ENCODE assay signal across 8 cellular contexts in the genomic region with DNA sequence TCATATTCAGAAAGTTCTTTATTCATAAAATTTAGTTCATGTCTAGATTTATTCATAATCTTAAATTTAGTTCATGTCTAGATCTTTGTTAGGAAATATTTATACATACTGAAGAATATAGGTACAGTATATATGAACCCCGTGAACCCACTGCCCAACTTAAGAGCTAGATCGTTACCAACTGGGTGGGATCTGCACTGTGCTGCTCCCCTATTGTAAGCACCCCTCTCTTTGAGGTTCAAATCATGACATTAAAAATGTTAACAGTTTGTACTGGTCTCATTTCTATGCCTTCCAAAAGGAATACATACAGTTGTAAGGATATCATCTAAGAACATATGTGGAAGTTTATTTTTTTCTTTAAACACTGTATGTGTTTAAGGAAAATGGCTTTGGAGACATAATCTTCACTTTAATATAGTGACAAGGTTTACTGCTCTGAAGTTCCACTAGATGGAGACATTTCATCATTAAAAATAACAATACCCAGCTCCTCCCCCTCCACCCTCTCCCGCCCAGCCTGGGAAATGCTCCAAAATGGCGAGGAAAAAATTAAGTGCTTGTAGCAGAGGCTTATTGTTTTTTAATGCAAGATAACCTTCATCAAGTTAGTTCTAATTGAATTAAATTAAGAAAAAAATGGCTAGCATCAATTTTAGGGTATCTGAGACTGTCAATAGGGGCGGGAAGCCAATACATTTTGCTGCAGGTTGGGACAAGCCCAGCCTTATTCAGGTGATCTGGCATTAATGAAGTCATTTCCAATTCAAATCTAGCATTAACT.
DNase-seq lines count a peak whose midpoint lies in the region; ATAC-seq, FAIRE-seq and TF ChIP-seq lines count a peak whose summit lies in the region.

No MANE protein-coding gene starts in this region.

- peaks cover 40 to 60% (median 48%) of the 10 kb centered on the region in 4 donors for H3K4me1 Mint-ChIP-seq in CD4-positive, alpha-beta memory T cell
- H3K4me1 Mint-ChIP-seq in activated CD4-positive, alpha-beta memory T cell treated with anti-CD3 and anti-CD28 coated beads for 36 hours (ENCODE audit: low read depth): peaks cover 53% of the 10 kb centered on the region

- peak; percentile 93 for ATAC-seq in HG03460 (IDR thresholded peaks at IDR 0.05; ENCODE audit: unreplicated experiment)

- H3K27ac ChIP-seq in CD4-positive, alpha-beta memory T cell (ENCODE audit: low read depth, low read length): peak overlapping the region; percentile 42
- H3K27ac ChIP-seq in H1 (ENCODE audit: low read depth, low read length): no peak overlapping the region

- TF ChIP-seq CTCF in H1 (IDR thresholded peaks at IDR 0.05; ENCODE audit: control extremely low read depth in 1 of 3, insufficient read depth in 1 of 3, low read depth in 1 of 3, low read length in 3 of 3): peak in 2 of 3 experiments; percentile 48 to 66; a peak in 3 of 4 replicates

- H2AFZ ChIP-seq in H1 (ENCODE audit: low read length): no peak overlapping the region

- 34% methylated on average over 5 of the region's 5 CpGs; no CpG with 5 or more reads in 1 of the 2 experiments for WGBS in H1 (ENCODE audit: extremely low coverage in 1 of 2, insufficient coverage in 1 of 2, insufficient read length in 1 of 2, insufficient replicate concordance in 2 of 2, low coverage in 1 of 2, low lambda C conversion rate in 2 of 2, missing lambda C conversion rate in 1 of 2), 2 experiments

- H4K5ac ChIP-seq in H1 (ENCODE audit: insufficient read length, low read depth, low read length): no peak overlapping the region

- TF ChIP-seq POLR2A in H1 (IDR thresholded peaks at IDR 0.05; ENCODE audit: control extremely low read depth in 1 of 2, low read depth in 2 of 2, low read length in 2 of 2): no peak

- CTCF ChIA-PET in CD4-positive, alpha-beta memory T cell (lab: Charles Lee; ENCODE audit: partially characterized antibody): interaction anchor here (0.9 to 4.3 kb wide), 46 partner anchors 8 to 454 kb away, joined by 3 to 81 read pairs (median 5); a partner anchor contains a TSS
- CTCF ChIA-PET in activated CD4-positive, alpha-beta memory T cell treated with anti-CD3 and anti-CD28 coated beads for 36 hours (lab: Charles Lee): interaction anchor here (0.6 to 3.2 kb wide), 45 partner anchors 9 to 453 kb away, joined by 3 to 49 read pairs (median 5); a partner anchor contains a TSS
- CTCF ChIA-PET in H1 (lab: Charles Lee; ENCODE audit: partially characterized antibody): interaction anchor here (0.5 to 4.6 kb wide), 56 partner anchors 10 to 332 kb away, joined by 3 to 102 read pairs (median 4); no protein-coding TSS in a partner anchor

- no peak overlapping the region for H3K4ac ChIP-seq in H1 (replicated peaks; ENCODE audit: insufficient read length, low read depth, low read length)

- H4K91ac ChIP-seq in H1 (replicated peaks; ENCODE audit: insufficient read length, low read length): no peak overlapping the region

- H3K79me1 ChIP-seq in H1 (ENCODE audit: low read depth, low read length): no peaks in the 10 kb centered on the region

- no peak overlapping the region for H4K8ac ChIP-seq in H1 (ENCODE audit: extremely low read depth, insufficient read depth, low read length)

- no peaks in the 10 kb centered on the region for H3K27me3 Mint-ChIP-seq in CD4-positive, alpha-beta memory T cell
- H3K27me3 Mint-ChIP-seq in activated CD4-positive, alpha-beta memory T cell treated with anti-CD3 and anti-CD28 coated beads for 36 hours: no peaks in the 10 kb centered on the region

- no peaks in the 10 kb centered on the region for H3K23me2 ChIP-seq in H1 (ENCODE audit: low read depth, low read length)

- H3K36me3 ChIP-seq in CD4-positive, alpha-beta memory T cell (ENCODE audit: insufficient read depth, low read length): peaks cover 55% of the 10 kb centered on the region
- peaks cover 0 to 3% (median 3%) of the 10 kb centered on the region in 4 experiments; a peak in 3 of 8 replicates for H3K36me3 ChIP-seq in H1 (ENCODE audit: control insufficient read depth in 2 of 4, insufficient read depth in 4 of 4, low read length in 3 of 4)

- peak; percentile 73 for FAIRE-seq in H1 (lab: Jason Lieb, UNC)

- POLR2A ChIA-PET in CD4-positive, alpha-beta memory T cell (lab: Charles Lee; ENCODE audit: partially characterized antibody): interaction anchor here (0.7 to 3.4 kb wide), 19 partner anchors 12 to 378 kb away, joined by 3 to 23 read pairs (median 5); a partner anchor contains a TSS
- POLR2A ChIA-PET in activated CD4-positive, alpha-beta memory T cell treated with anti-CD3 and anti-CD28 coated beads for 36 hours (lab: Charles Lee): interaction anchor here (1.0 to 1.5 kb wide), 4 partner anchors 50 to 326 kb away, joined by 3 to 5 read pairs (median 4); no protein-coding TSS in a partner anchor
- POLR2A ChIA-PET in H1 (lab: Charles Lee; ENCODE audit: partially characterized antibody): interaction anchor here (1.0 to 1.5 kb wide), 4 partner anchors 65 to 332 kb away, joined by 3 to 5 read pairs (median 4); no protein-coding TSS in a partner anchor

- DNase-seq in CD4-positive, alpha-beta memory T cell: peak; percentile 74 to 79 (median 76)
- DNase-seq in GM19240 (ENCODE audit: insufficient read length, low spot score): peak; percentile 58
- peak; percentile 33 for DNase-seq in NCI-H460 (ENCODE audit: extremely low read depth, low read depth)
- DNase-seq in activated CD4-positive, alpha-beta memory T cell treated with anti-CD3 and anti-CD28 coated beads for 36 hours: peak; percentile 68
- DNase-seq in H1 (ENCODE audit: low read depth in 1 of 2, low spot score in 2 of 2): no peak
- DNase-seq in middle frontal gyrus (ENCODE audit: extremely low spot score, low spot score): peak; percentile 78
- peak; percentile 50 for DNase-seq in stimulated activated naive CD4-positive, alpha-beta T cell treated with Interleukin-2 at 50 U/mL for 16 hours (lab: John Stamatoyannopoulos, UW)

- TF ChIP-seq EP300 in H1 (IDR thresholded peaks at IDR 0.05; ENCODE audit: borderline replicate concordance in 1 of 2, low read depth in 2 of 2, low read length in 2 of 2): no peak

- H3K36me3 Mint-ChIP-seq in CD4-positive, alpha-beta memory T cell: peaks cover 53 to 76% of the 10 kb centered on the region in 2 donors
- H3K36me3 Mint-ChIP-seq in activated CD4-positive, alpha-beta memory T cell treated with anti-CD3 and anti-CD28 coated beads for 36 hours: peaks cover 69% of the 10 kb centered on the region

- no peak overlapping the region for H3K18ac ChIP-seq in H1 (ENCODE audit: extremely low read depth, low read length)

- H3K27me3 ChIP-seq in CD4-positive, alpha-beta memory T cell (ENCODE audit: insufficient read depth, low read length): no peaks in the 10 kb centered on the region
- peaks cover 0 to 1% (median 0%) of the 10 kb centered on the region in 4 experiments; a peak in 1 of 7 replicates for H3K27me3 ChIP-seq in H1 (replicated peaks in 1 of 4; ENCODE audit: control insufficient read depth in 3 of 4, extremely low read depth in 1 of 4, insufficient read depth in 3 of 4, low read length in 3 of 4)

- no peak overlapping the region for H3K23ac ChIP-seq in H1 (ENCODE audit: insufficient read length)

- H2AK5ac ChIP-seq in H1 (ENCODE audit: low read depth, low read length): no peak overlapping the region

- no peak overlapping the region for H2BK5ac ChIP-seq in H1 (ENCODE audit: low read depth, low read length)

- H3K56ac ChIP-seq in H1 (replicated peaks; ENCODE audit: insufficient read length, low read depth, low read length): no peak overlapping the region

- intact Hi-C loops in CD4-positive, alpha-beta memory T cell (cut with micrococcal nuclease): loop anchor here (1.0 to 10.0 kb wide), 11 partner anchors 15 to 455 kb away; a partner anchor contains a TSS
- intact Hi-C loops in activated CD4-positive, alpha-beta memory T cell treated with anti-CD3 and anti-CD28 coated beads for 36 hours (cut with micrococcal nuclease): loop anchor here (1.0 to 2.0 kb wide), 6 partner anchors 85 to 333 kb away; a partner anchor contains a TSS

- peak; percentile 85 to 86 for TF ChIP-seq RAD21 in H1 (IDR thresholded peaks at IDR 0.05 in 1 of 2, conservative IDR thresholded peaks at IDR 0.05 in 1 of 2; ENCODE audit: low read depth in 2 of 2, low read length in 2 of 2)

- no peak overlapping the region for H3K4me3 ChIP-seq in CD4-positive, alpha-beta memory T cell (ENCODE audit: low read length in 2 of 2)
- no peak overlapping the region for H3K4me3 ChIP-seq in H1 (ENCODE audit: extremely low read depth in 1 of 4, insufficient read depth in 2 of 4, low read depth in 3 of 4, low read length in 4 of 4)

- H3K14ac ChIP-seq in H1 (ENCODE audit: insufficient read length): no peak overlapping the region

- peaks cover 51% of the 10 kb centered on the region for H3K4me1 ChIP-seq in CD4-positive, alpha-beta memory T cell (ENCODE audit: insufficient read depth, low read length)
- peaks cover 0 to 6% (median 3%) of the 10 kb centered on the region in 4 experiments; a peak in 5 of 7 replicates for H3K4me1 ChIP-seq in H1 (replicated peaks in 1 of 4; ENCODE audit: control insufficient read depth in 3 of 4, insufficient read depth in 4 of 4, low read length in 3 of 4)

- no peaks in the 10 kb centered on the region for H3K9me3 Mint-ChIP-seq in CD4-positive, alpha-beta memory T cell
- H3K9me3 Mint-ChIP-seq in activated CD4-positive, alpha-beta memory T cell treated with anti-CD3 and anti-CD28 coated beads for 36 hours: no peaks in the 10 kb centered on the region

- H2BK15ac ChIP-seq in H1 (ENCODE audit: low read length): no peak overlapping the region

- H3K79me2 ChIP-seq in H1 (ENCODE audit: control insufficient read depth in 1 of 2, insufficient read depth in 2 of 2, low read length in 2 of 2): no peaks in the 10 kb centered on the region

- H3K4me3 Mint-ChIP-seq in CD4-positive, alpha-beta memory T cell: peak overlapping the region; percentile 26 to 82 (median 44)
- no peak overlapping the region for H3K4me3 Mint-ChIP-seq in activated CD4-positive, alpha-beta memory T cell treated with anti-CD3 and anti-CD28 coated beads for 36 hours

- no peak overlapping the region for H3K9ac ChIP-seq in H1 (replicated peaks in 1 of 4; ENCODE audit: extremely low read depth in 1 of 4, low read depth in 3 of 4, low read length in 3 of 4)

- no peak overlapping the region for H2BK120ac ChIP-seq in H1 (replicated peaks; ENCODE audit: low read depth, low read length)

- H2BK20ac ChIP-seq in H1 (ENCODE audit: low read length): no peak overlapping the region

- H3K4me2 ChIP-seq in H1 (ENCODE audit: insufficient read depth in 1 of 2, low read depth in 2 of 2, low read length in 2 of 2): no peak overlapping the region

- no peaks in the 10 kb centered on the region for H4K20me1 ChIP-seq in H1 (replicated peaks in 1 of 2; ENCODE audit: control insufficient read depth in 1 of 2, insufficient read depth in 2 of 2, low read length in 2 of 2)

- H3K9me3 ChIP-seq in CD4-positive, alpha-beta memory T cell (ENCODE audit: control insufficient read depth in 1 of 2, low read length in 2 of 2): no peaks in the 10 kb centered on the region
- no peaks in the 10 kb centered on the region for H3K9me3 ChIP-seq in H1 (ENCODE audit: insufficient read depth in 2 of 2, low read depth in 1 of 2, low read length in 1 of 2)

- H3K27ac Mint-ChIP-seq in CD4-positive, alpha-beta memory T cell: peak overlapping the region; percentile 91 to 97 (median 95)
- peak overlapping the region; percentile 74 for H3K27ac Mint-ChIP-seq in activated CD4-positive, alpha-beta memory T cell treated with anti-CD3 and anti-CD28 coated beads for 36 hours

- no peak overlapping the region for H2BK12ac ChIP-seq in H1 (ENCODE audit: low read depth, low read length)

Comparison
In these comparisons a context has a peak if more than half of its experiments do, and no peak if none do; other contexts are left out.
1. DNase-seq: peak in CD4-positive, alpha-beta memory T cell (5 of 5), GM19240 (single experiment), NCI-H460 (single experiment), activated CD4-positive, alpha-beta memory T cell treated with anti-CD3 and anti-CD28 coated beads for 36 hours (single experiment), middle frontal gyrus (single experiment) and stimulated activated naive CD4-positive, alpha-beta T cell treated with Interleukin-2 at 50 U/mL for 16 hours (single experiment); none in H1 (0 of 2).